1 cellular context compared by ENCODE assay signal in genomic region chr10:69408318-69409175, GRCh38.
TF ChIP-seq lines count a peak whose summit lies in the region.

No MANE protein-coding gene starts in this region.

TF ChIP-seq in K562, 482 proteins besides CTCF, POLR2A, EP300 and RAD21 (continued from another document and continues in another):
- TF ChIP-seq TCFL5 (CRISPR knock-in tag; conservative IDR thresholded peaks at IDR 0.05) (no peak), DACH1 (IDR thresholded peaks at IDR 0.05; ENCODE audit: partially characterized antibody) (no peak), PML (IDR thresholded peaks at IDR 0.05; ENCODE audit: low read length) (no peak), ZBTB34 (CRISPR knock-in tag; IDR thresholded peaks at IDR 0.05) (0 out of 2 replicates have a peak, but pooled peaks have one; percentile 67), DEAF1 (CRISPR knock-in tag; IDR thresholded peaks at IDR 0.05) (no peak), ZNF395 (CRISPR knock-in tag; IDR thresholded peaks at IDR 0.05) (peak; percentile 86), GMEB1 (CRISPR knock-in tag; IDR thresholded peaks at IDR 0.05) (0 out of 2 replicates have a peak, but pooled peaks have one; percentile 45), ZFP30 (CRISPR knock-in tag; IDR thresholded peaks at IDR 0.05; ENCODE audit: borderline replicate concordance) (no peak), ZBTB26 (CRISPR knock-in tag; IDR thresholded peaks at IDR 0.05) (no peak), L3MBTL2 (IDR thresholded peaks at IDR 0.05) (peak; percentile 91), BRCA1 (IDR thresholded peaks at IDR 0.05) (no peak), BRCA1 (CRISPR knock-in tag; IDR thresholded peaks at IDR 0.05) (no peak), NR1H2 (CRISPR knock-in tag; IDR thresholded peaks at IDR 0.05) (no peak), USF2 (CRISPR knock-in tag; IDR thresholded peaks at IDR 0.05) (no peak), SRSF9 (IDR thresholded peaks at IDR 0.05; ENCODE audit: borderline replicate concordance, low read depth, low read length) (no peak), HDAC1 (IDR thresholded peaks at IDR 0.05) (no peak), AFF1 (IDR thresholded peaks at IDR 0.05; ENCODE audit: low read depth in 1 of 2, partially characterized antibody in 2 of 2) (peak; percentile 16 to 44), CC2D1A (IDR thresholded peaks at IDR 0.05) (peak; percentile 64; the same call in 1 of the 2 replicates), ID3 (CRISPR knock-in tag; IDR thresholded peaks at IDR 0.05) (no peak), ID3 (tag; IDR thresholded peaks at IDR 0.05) (no peak; the same call in 1 of the 2 replicates), HMBOX1 (IDR thresholded peaks at IDR 0.05) (no peak), GABPA (tag; conservative IDR thresholded peaks at IDR 0.05; ENCODE audit: low read depth) (peak; percentile 49; the same call in 1 of the 2 replicates), KAT2B (IDR thresholded peaks at IDR 0.05; ENCODE audit: low read depth, low read length) (no peak), ZNF253 (CRISPR knock-in tag; conservative IDR thresholded peaks at IDR 0.05) (no peak), MTA2 (IDR thresholded peaks at IDR 0.05; ENCODE audit: low read depth) (0 out of 2 replicates have a peak, but pooled peaks have one; percentile 23), TGIF2 (CRISPR knock-in tag; IDR thresholded peaks at IDR 0.05) (no peak), SMARCC2 (IDR thresholded peaks at IDR 0.05; ENCODE audit: low read depth) (peak; percentile 36; the same call in 1 of the 2 replicates), TCF7 (IDR thresholded peaks at IDR 0.05; ENCODE audit: borderline replicate concordance) (no peak), PHF21A (IDR thresholded peaks at IDR 0.05; ENCODE audit: borderline replicate concordance, low read depth) (no peak), ZNF655 (CRISPR knock-in tag; IDR thresholded peaks at IDR 0.05) (no peak), ELF4 (CRISPR knock-in tag; IDR thresholded peaks at IDR 0.05) (no peak), KLF10 (CRISPR knock-in tag; IDR thresholded peaks at IDR 0.05) (no peak), ATF2 (CRISPR knock-in tag; IDR thresholded peaks at IDR 0.05) (no peak), ARID3A (IDR thresholded peaks at IDR 0.05; ENCODE audit: borderline replicate concordance, low read depth, low read length) (no peak)
